ENCODE assay signal across 19 cellular contexts in the genomic region with DNA sequence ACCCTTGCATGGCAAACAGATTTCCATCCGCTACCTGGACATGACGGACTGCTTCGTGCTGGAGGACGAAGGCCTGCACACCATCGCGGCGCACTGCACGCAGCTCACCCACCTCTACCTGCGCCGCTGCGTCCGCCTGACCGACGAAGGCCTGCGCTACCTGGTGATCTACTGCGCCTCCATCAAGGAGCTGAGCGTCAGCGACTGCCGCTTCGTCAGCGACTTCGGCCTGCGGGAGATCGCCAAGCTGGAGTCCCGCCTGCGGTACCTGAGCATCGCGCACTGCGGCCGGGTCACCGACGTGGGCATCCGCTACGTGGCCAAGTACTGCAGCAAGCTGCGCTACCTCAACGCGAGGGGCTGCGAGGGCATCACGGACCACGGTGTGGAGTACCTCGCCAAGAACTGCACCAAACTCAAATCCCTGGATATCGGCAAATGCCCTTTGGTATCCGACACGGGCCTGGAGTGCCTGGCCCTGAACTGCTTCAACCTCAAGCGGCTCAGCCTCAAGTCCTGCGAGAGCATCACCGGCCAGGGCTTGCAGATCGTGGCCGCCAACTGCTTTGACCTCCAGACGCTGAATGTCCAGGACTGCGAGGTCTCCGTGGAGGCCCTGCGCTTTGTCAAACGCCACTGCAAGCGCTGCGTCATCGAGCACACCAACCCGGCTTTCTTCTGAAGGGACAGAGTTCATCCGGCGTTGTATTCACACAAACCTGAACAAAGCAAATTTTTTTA.
"Had no signal": no experiment of that assay in that cellular context is flagged by ENCODE, and none has a peak within 500 bp of the region (broad histone marks: within the 10 kb centered on the region; RNA-seq: fewer than 3 reads in every experiment).

No MANE protein-coding gene starts in this region.

- H3K27me3 ChIP-seq: colonic mucosa, foreskin keratinocyte, vagina had no signal

- H3K4me3 Mint-ChIP-seq: immature natural killer cell; naive B cell; nephron; stimulated activated naive B cell treated with anti-CD40 and anti-IgM and Interleukin-4, amounts not matched to agents 10 μg/mL and 1 μg/mL and 100 μg/mL, for 72 hours; type B pancreatic cell had no signal

- H3K9me3 Mint-ChIP-seq: type B pancreatic cell had no signal

- H3K27ac ChIP-seq: colonic mucosa, foreskin keratinocyte, parathyroid adenoma, psoas muscle, vagina had no signal

- H3K4me1 ChIP-seq: colonic mucosa, parathyroid adenoma, psoas muscle, vagina had no signal

- FAIRE-seq: endothelial cell of umbilical vein, keratinocyte had no signal

- H3K27me3 Mint-ChIP-seq: naive B cell; stimulated activated naive B cell treated with anti-CD40 and anti-IgM and Interleukin-4, amounts not matched to agents 10 μg/mL and 1 μg/mL and 100 μg/mL, for 72 hours; type B pancreatic cell had no signal

- H3K9me3 ChIP-seq: colonic mucosa, psoas muscle, vagina had no signal

- H3K36me3 ChIP-seq: colonic mucosa had no signal

- DNase-seq: colonic mucosa; dermis blood vessel endothelial cell; foreskin keratinocyte; immature natural killer cell; left ventricle myocardium superior; mesendoderm; naive B cell; psoas muscle; retina; stimulated activated CD4-positive, alpha-beta T cell treated with anti-CD3 and anti-CD28 coated beads, Interleukin-2, amount 100 ng/mL, for 24 hours; stimulated activated CD4-positive, alpha-beta T cell treated with anti-CD3 and anti-CD28 coated beads, Interleukin-4, amount 100 ng/mL, for 4 hours; stimulated activated naive B cell treated with anti-CD40 and anti-IgM and Interleukin-4, amounts not matched to agents 10 μg/mL and 1 μg/mL and 100 μg/mL, for 72 hours had no signal

- H3K36me3 Mint-ChIP-seq: stimulated activated naive B cell treated with anti-CD40 and anti-IgM and Interleukin-4, amounts not matched to agents 10 μg/mL and 1 μg/mL and 100 μg/mL, for 72 hours had no signal

- H3K27ac Mint-ChIP-seq: immature natural killer cell; nephron; stimulated activated naive B cell treated with anti-CD40 and anti-IgM and Interleukin-4, amounts not matched to agents 10 μg/mL and 1 μg/mL and 100 μg/mL, for 72 hours; type B pancreatic cell had no signal

- H3K4me1 Mint-ChIP-seq: immature natural killer cell; naive B cell; stimulated activated naive B cell treated with anti-CD40 and anti-IgM and Interleukin-4, amounts not matched to agents 10 μg/mL and 1 μg/mL and 100 μg/mL, for 72 hours had no signal

- H3K4me3 ChIP-seq: colonic mucosa, lung, psoas muscle, vagina had no signal
